ENCODE assay signal across 1 cellular context in the genomic region with DNA sequence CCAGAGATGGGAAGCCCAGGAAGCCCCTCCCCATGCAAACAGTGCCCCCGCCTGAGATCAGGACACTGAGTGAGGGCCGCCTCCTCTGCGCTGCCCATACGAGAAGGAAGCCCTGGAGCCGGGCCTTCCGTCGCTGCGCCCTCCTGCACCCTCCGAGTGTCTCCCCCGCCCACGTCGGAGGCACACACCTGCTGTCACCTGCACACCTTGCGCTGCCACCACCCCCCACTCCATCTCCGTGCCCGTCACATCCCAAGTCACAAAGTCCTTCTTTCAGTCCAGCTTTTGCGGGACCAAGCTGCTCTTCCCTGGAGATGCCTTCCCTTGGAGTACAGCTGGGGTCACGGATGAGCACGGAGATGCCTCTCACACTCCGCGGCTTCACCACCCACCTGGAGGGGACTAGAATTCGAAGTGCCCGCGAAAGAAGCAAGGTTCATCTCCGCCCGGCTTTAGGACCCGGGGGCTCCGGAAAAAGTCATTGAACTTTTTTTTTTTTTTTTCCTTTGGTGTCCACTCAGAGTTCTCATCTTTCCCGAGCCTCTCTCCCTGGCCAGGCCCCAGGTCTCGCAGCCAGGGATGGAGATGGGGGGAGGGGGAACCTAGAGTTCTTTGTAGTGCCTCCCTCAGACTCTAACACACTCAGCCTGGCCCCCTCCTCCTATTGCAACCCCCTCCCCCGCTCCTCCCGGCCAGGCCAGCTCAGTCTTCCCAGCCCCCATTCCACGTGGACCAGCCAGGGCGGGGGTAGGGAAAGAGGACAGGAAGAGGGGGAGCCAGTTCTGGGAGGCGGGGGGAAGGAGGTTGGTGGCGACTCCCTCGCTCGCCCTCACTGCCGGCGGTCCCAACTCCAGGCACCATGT.
A peak's percentile ranks its signal among the peaks of the same experiment; 100 is the strongest.
TF ChIP-seq lines count a peak whose summit lies in the region.

A gene with protein sequence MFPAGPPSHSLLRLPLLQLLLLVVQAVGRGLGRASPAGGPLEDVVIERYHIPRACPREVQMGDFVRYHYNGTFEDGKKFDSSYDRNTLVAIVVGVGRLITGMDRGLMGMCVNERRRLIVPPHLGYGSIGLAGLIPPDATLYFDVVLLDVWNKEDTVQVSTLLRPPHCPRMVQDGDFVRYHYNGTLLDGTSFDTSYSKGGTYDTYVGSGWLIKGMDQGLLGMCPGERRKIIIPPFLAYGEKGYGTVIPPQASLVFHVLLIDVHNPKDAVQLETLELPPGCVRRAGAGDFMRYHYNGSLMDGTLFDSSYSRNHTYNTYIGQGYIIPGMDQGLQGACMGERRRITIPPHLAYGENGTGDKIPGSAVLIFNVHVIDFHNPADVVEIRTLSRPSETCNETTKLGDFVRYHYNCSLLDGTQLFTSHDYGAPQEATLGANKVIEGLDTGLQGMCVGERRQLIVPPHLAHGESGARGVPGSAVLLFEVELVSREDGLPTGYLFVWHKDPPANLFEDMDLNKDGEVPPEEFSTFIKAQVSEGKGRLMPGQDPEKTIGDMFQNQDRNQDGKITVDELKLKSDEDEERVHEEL (plus strand): TSS at position 829 of the 863 bp plus-strand sequence. CDS start 31 bp downstream, at position 860.

TF ChIP-seq in GM12878, 131 proteins besides CTCF, POLR2A, EP300 and RAD21:
- TF ChIP-seq, protein P1, sequence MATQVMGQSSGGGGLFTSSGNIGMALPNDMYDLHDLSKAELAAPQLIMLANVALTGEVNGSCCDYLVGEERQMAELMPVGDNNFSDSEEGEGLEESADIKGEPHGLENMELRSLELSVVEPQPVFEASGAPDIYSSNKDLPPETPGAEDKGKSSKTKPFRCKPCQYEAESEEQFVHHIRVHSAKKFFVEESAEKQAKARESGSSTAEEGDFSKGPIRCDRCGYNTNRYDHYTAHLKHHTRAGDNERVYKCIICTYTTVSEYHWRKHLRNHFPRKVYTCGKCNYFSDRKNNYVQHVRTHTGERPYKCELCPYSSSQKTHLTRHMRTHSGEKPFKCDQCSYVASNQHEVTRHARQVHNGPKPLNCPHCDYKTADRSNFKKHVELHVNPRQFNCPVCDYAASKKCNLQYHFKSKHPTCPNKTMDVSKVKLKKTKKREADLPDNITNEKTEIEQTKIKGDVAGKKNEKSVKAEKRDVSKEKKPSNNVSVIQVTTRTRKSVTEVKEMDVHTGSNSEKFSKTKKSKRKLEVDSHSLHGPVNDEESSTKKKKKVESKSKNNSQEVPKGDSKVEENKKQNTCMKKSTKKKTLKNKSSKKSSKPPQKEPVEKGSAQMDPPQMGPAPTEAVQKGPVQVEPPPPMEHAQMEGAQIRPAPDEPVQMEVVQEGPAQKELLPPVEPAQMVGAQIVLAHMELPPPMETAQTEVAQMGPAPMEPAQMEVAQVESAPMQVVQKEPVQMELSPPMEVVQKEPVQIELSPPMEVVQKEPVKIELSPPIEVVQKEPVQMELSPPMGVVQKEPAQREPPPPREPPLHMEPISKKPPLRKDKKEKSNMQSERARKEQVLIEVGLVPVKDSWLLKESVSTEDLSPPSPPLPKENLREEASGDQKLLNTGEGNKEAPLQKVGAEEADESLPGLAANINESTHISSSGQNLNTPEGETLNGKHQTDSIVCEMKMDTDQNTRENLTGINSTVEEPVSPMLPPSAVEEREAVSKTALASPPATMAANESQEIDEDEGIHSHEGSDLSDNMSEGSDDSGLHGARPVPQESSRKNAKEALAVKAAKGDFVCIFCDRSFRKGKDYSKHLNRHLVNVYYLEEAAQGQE (IDR thresholded peaks at IDR 0.05; ENCODE audit: low read depth, low read length): no peak
- TF ChIP-seq RUNX3 (IDR thresholded peaks at IDR 0.05; ENCODE audit: low read length): peak; percentile 2; the same call in 1 of the 2 replicates
- TF ChIP-seq, protein P2, sequence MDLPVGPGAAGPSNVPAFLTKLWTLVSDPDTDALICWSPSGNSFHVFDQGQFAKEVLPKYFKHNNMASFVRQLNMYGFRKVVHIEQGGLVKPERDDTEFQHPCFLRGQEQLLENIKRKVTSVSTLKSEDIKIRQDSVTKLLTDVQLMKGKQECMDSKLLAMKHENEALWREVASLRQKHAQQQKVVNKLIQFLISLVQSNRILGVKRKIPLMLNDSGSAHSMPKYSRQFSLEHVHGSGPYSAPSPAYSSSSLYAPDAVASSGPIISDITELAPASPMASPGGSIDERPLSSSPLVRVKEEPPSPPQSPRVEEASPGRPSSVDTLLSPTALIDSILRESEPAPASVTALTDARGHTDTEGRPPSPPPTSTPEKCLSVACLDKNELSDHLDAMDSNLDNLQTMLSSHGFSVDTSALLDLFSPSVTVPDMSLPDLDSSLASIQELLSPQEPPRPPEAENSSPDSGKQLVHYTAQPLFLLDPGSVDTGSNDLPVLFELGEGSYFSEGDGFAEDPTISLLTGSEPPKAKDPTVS (IDR thresholded peaks at IDR 0.05; ENCODE audit: low read depth, low read length): no peak
- peak; percentile 96 for TF ChIP-seq ZNF384 (IDR thresholded peaks at IDR 0.05; ENCODE audit: borderline replicate concordance, low read depth, low read length)
- 0 out of 2 replicates have a peak, but pooled peaks have one; percentile 16 for TF ChIP-seq YY1 (IDR thresholded peaks at IDR 0.05; ENCODE audit: low read depth, low read length)
- TF ChIP-seq CREM (IDR thresholded peaks at IDR 0.05; ENCODE audit: low read depth): no peak
- TF ChIP-seq STAT3 (IDR thresholded peaks at IDR 0.05; ENCODE audit: low read depth, low read length): no peak
- no peak for TF ChIP-seq BHLHE40 (IDR thresholded peaks at IDR 0.05; ENCODE audit: borderline replicate concordance in 1 of 2, low read depth in 2 of 2, low read length in 1 of 2)
- TF ChIP-seq, protein P3, sequence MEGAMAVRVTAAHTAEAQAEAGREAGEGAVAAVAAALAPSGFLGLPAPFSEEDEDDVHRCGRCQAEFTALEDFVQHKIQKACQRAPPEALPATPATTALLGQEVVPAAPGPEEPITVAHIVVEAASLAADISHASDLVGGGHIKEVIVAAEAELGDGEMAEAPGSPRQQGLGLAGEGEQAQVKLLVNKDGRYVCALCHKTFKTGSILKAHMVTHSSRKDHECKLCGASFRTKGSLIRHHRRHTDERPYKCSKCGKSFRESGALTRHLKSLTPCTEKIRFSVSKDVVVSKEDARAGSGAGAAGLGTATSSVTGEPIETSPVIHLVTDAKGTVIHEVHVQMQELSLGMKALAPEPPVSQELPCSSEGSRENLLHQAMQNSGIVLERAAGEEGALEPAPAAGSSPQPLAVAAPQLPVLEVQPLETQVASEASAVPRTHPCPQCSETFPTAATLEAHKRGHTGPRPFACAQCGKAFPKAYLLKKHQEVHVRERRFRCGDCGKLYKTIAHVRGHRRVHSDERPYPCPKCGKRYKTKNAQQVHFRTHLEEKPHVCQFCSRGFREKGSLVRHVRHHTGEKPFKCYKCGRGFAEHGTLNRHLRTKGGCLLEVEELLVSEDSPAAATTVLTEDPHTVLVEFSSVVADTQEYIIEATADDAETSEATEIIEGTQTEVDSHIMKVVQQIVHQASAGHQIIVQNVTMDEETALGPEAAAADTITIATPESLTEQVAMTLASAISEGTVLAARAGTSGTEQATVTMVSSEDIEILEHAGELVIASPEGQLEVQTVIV (IDR thresholded peaks at IDR 0.05; ENCODE audit: borderline replicate concordance, partially characterized antibody): no peak
- TF ChIP-seq, protein P4, sequence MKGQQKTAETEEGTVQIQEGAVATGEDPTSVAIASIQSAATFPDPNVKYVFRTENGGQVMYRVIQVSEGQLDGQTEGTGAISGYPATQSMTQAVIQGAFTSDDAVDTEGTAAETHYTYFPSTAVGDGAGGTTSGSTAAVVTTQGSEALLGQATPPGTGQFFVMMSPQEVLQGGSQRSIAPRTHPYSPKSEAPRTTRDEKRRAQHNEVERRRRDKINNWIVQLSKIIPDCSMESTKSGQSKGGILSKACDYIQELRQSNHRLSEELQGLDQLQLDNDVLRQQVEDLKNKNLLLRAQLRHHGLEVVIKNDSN (IDR thresholded peaks at IDR 0.05; ENCODE audit: borderline replicate concordance, extremely low read length, insufficient read depth, low read depth, low read length): no peak
- TF ChIP-seq, protein P5, sequence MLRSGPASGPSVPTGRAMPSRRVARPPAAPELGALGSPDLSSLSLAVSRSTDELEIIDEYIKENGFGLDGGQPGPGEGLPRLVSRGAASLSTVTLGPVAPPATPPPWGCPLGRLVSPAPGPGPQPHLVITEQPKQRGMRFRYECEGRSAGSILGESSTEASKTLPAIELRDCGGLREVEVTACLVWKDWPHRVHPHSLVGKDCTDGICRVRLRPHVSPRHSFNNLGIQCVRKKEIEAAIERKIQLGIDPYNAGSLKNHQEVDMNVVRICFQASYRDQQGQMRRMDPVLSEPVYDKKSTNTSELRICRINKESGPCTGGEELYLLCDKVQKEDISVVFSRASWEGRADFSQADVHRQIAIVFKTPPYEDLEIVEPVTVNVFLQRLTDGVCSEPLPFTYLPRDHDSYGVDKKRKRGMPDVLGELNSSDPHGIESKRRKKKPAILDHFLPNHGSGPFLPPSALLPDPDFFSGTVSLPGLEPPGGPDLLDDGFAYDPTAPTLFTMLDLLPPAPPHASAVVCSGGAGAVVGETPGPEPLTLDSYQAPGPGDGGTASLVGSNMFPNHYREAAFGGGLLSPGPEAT (IDR thresholded peaks at IDR 0.05; ENCODE audit: low read depth): peak; percentile 83
TF ChIP-seq in GM12878: peak in this region for 4.
